ENCODE assay signal across 8 cellular contexts in the genomic region with DNA sequence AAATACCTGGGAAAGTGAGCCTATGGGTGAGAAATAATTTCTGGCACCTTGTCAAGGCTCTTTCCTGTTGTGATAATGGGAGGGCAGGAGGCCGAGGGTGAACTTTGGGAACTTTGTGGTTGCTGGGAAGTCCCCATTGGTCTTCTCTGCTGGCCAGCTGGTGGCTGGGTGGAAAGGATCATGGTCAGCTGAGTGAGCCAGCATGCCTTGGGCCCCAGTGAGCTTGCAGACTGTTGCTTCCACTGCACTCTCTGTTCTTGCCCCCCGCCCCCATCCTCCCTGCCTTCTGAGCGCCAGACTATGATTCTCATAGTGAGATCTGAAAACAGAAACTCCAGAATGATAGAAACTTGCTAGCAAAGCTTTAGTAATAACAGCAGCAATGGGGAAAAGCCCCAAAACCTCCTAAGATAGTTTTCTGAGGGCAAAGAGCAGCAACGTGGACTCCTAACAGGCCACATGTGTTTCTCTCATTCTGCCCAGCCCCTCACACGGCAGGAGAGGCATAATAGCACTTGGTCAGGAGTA.
A peak's percentile ranks its signal among the peaks of the same experiment; 100 is the strongest.
DNase-seq lines count a peak whose midpoint lies in the region; ATAC-seq and TF ChIP-seq lines count a peak whose summit lies in the region.

No MANE protein-coding gene starts in this region.

- no peak overlapping the region for H3K27ac ChIP-seq in tibial nerve

- H3K9me3 ChIP-seq in tibial nerve = no peaks in the 10 kb centered on the region

- TF ChIP-seq EP300 in tibial nerve (IDR thresholded peaks at IDR 0.05) = no peak

- peak overlapping the region in 1 of 2 donors; percentile 73 for H3K27ac Mint-ChIP-seq in natural killer cell treated with Interleukin-12 subunit alpha and Interleukin-12 subunit beta and Interleukin-15 and Interleukin-18, amount 100 ng/mL, for 72 hours
- H3K27ac Mint-ChIP-seq in natural killer cell = no peak overlapping the region

- H3K4me1 Mint-ChIP-seq in natural killer cell treated with Interleukin-12 subunit alpha and Interleukin-12 subunit beta and Interleukin-15 and Interleukin-18, amount 100 ng/mL, for 72 hours (ENCODE audit: low read depth in 2 of 2) = peaks cover 0 to 24% of the 10 kb centered on the region in 2 donors
- no peaks in the 10 kb centered on the region for H3K4me1 Mint-ChIP-seq in natural killer cell
- H3K4me1 Mint-ChIP-seq in activated T-cell treated with anti-CD3 and anti-CD28 coated beads, Interleukin-2, amount 50 U/mL, for 4 hours (ENCODE audit: low read depth) = peaks cover 29% of the 10 kb centered on the region

- H3K4me1 ChIP-seq in tibial nerve = no peaks in the 10 kb centered on the region

- peak; percentile 68 to 70 for ATAC-seq in natural killer cell treated with Interleukin-12 subunit alpha and Interleukin-12 subunit beta and Interleukin-15 and Interleukin-18, amount 100 ng/mL, for 72 hours
- no peak for ATAC-seq in natural killer cell
- ATAC-seq in HG03025 (IDR thresholded peaks at IDR 0.05; ENCODE audit: low FRiP score, unreplicated experiment) = peak; percentile 68
- peak; percentile 69 to 73 for ATAC-seq in activated T-cell treated with anti-CD3 and anti-CD28 coated beads, Interleukin-2, amount 50 U/mL, for 4 hours

- no peak overlapping the region for H3K4me3 ChIP-seq in tibial nerve

- H3K36me3 ChIP-seq in tibial nerve = no peaks in the 10 kb centered on the region

- no peaks in the 10 kb centered on the region for H3K9me3 Mint-ChIP-seq in natural killer cell treated with Interleukin-12 subunit alpha and Interleukin-12 subunit beta and Interleukin-15 and Interleukin-18, amount 100 ng/mL, for 72 hours
- H3K9me3 Mint-ChIP-seq in natural killer cell = no peaks in the 10 kb centered on the region
- no peaks in the 10 kb centered on the region for H3K9me3 Mint-ChIP-seq in activated T-cell treated with anti-CD3 and anti-CD28 coated beads, Interleukin-2, amount 50 U/mL, for 4 hours

- peaks cover 10 to 12% of the 10 kb centered on the region in 2 donors for H3K27me3 Mint-ChIP-seq in natural killer cell treated with Interleukin-12 subunit alpha and Interleukin-12 subunit beta and Interleukin-15 and Interleukin-18, amount 100 ng/mL, for 72 hours
- peaks cover 7 to 9% of the 10 kb centered on the region in 2 donors for H3K27me3 Mint-ChIP-seq in natural killer cell (ENCODE audit: low read depth in 2 of 2)
- H3K27me3 Mint-ChIP-seq in activated T-cell treated with anti-CD3 and anti-CD28 coated beads, Interleukin-2, amount 50 U/mL, for 4 hours (ENCODE audit: low read depth) = peaks cover 6% of the 10 kb centered on the region

- H3K4me3 Mint-ChIP-seq in natural killer cell treated with Interleukin-12 subunit alpha and Interleukin-12 subunit beta and Interleukin-15 and Interleukin-18, amount 100 ng/mL, for 72 hours = peak overlapping the region; percentile 55
- no peak overlapping the region for H3K4me3 Mint-ChIP-seq in natural killer cell
- no peak overlapping the region for H3K4me3 Mint-ChIP-seq in activated T-cell treated with anti-CD3 and anti-CD28 coated beads, Interleukin-2, amount 50 U/mL, for 4 hours

- no peaks in the 10 kb centered on the region for H3K36me3 Mint-ChIP-seq in natural killer cell treated with Interleukin-12 subunit alpha and Interleukin-12 subunit beta and Interleukin-15 and Interleukin-18, amount 100 ng/mL, for 72 hours
- H3K36me3 Mint-ChIP-seq in natural killer cell = no peaks in the 10 kb centered on the region
- H3K36me3 Mint-ChIP-seq in activated T-cell treated with anti-CD3 and anti-CD28 coated beads, Interleukin-2, amount 50 U/mL, for 4 hours (ENCODE audit: insufficient read depth) = no peaks in the 10 kb centered on the region

- H3K27me3 ChIP-seq in tibial nerve = no peaks in the 10 kb centered on the region

- intact Hi-C loops in natural killer cell (cut with micrococcal nuclease) = no loop called here

- TF ChIP-seq POLR2A in tibial nerve (IDR thresholded peaks at IDR 0.05) = no peak

- no peak for DNase-seq in natural killer cell treated with Interleukin-12 subunit alpha and Interleukin-12 subunit beta and Interleukin-15 and Interleukin-18, amount 100 ng/mL, for 72 hours (ENCODE audit: low spot score)
- DNase-seq in natural killer cell (no peak), NCI-H226 (no peak), anterior cingulate cortex (lab: John Stamatoyannopoulos, UW) (no peak), DMS53 (lab: John Stamatoyannopoulos, UW) (no peak), tibial nerve (ENCODE audit: low spot score in 2 of 2) (no peak)
- no peak for DNase-seq in activated T-cell treated with anti-CD3 and anti-CD28 coated beads, Interleukin-2, amount 50 U/mL, for 4 hours

- 58 to 65% methylated on average over 5 of the region's 5 CpGs for WGBS in tibial nerve, 2 donors

- TF ChIP-seq CTCF in natural killer cell (IDR thresholded peaks at IDR 0.05) (no peak), tibial nerve (IDR thresholded peaks at IDR 0.05) (no peak)

Comparison
In these comparisons a context has a peak if more than half of its experiments do, and no peak if none do; other contexts are left out.
1. ATAC-seq: peak in natural killer cell treated with Interleukin-12 subunit alpha and Interleukin-12 subunit beta and Interleukin-15 and Interleukin-18, amount 100 ng/mL, for 72 hours (2 of 2), HG03025 (single experiment) and activated T-cell treated with anti-CD3 and anti-CD28 coated beads, Interleukin-2, amount 50 U/mL, for 4 hours (2 of 2); none in natural killer cell (0 of 3).